Comparison of ENCODE assay signal across 7 cellular contexts in the genomic region with DNA sequence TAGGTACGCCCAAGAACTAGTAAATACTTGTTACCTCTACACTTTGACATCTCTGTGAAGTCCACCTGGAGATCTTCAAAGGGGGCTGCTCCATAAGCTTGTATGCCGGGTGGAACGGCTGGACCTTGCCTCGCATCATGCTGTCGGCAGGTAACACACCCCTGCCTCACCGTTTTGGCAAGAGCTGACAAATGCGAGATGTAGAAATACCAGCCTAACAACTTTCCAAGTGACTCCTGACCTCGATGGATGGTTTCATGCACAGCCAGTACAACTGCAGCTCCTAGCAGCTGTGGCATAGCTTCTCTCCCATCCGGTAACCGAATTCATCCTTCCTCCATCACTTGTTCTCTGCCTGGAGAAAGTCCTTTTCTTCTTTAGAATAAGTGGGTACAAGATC. TPM values are rescaled to one million over a fixed set of nuclear protein-coding genes. Genes with fewer than 3 reads are reported as not detected.
"Had no signal": no experiment of that assay in that cellular context is flagged by ENCODE, and none has a peak within 500 bp of the region (broad histone marks: within the 10 kb centered on the region; RNA-seq: fewer than 3 reads in every experiment).

No MANE protein-coding gene starts in this region.

RNA-seq across cellular contexts. Expression of gene FAM90A1, which starts 58.3 kb away (rescaled TPM):
- total RNA-seq: chondrocyte, omental fat pad, progenitor cell of endocrine pancreas, smooth muscle cell, temporal lobe, vagina had no signal
- polyA plus RNA-seq: neural cell, smooth muscle cell had no signal
